In the genomic region with DNA sequence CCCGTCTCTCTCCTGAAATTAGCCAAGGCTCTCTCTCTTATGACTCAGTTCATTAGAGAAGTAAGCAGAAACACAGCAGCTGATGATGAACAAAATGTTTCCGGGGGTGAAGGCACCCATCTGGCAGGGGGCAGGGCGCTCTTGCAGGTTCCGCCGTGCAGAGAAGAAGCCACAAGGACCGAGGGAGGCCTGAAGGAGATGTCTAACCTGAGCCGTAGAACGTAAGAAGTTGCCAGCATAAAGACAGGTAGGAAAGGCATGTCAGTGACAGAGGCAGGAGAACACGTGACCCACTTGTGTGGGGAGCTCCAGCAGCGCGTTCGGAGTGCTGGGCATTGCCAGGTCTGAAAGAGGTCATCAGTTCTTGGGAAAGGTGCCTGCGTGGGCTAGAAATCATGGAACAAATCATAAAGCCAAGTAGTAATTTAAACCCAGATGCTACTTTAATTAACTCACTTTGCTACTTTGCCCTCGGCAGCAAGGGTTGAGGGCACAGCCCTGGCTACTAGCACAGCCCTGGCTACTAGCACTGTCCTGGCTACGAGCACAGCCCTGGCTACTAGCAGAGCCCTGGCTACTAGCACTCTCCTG, we compare ENCODE assay signal across 1 cellular context.
TF ChIP-seq lines count a peak whose summit lies in the region.

No MANE protein-coding gene starts in this region.

TF ChIP-seq in HepG2, 621 proteins besides CTCF, POLR2A, EP300 and RAD21 (continued from another document):
- TF ChIP-seq, protein P1, sequence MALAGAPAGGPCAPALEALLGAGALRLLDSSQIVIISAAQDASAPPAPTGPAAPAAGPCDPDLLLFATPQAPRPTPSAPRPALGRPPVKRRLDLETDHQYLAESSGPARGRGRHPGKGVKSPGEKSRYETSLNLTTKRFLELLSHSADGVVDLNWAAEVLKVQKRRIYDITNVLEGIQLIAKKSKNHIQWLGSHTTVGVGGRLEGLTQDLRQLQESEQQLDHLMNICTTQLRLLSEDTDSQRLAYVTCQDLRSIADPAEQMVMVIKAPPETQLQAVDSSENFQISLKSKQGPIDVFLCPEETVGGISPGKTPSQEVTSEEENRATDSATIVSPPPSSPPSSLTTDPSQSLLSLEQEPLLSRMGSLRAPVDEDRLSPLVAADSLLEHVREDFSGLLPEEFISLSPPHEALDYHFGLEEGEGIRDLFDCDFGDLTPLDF (CRISPR knock-in tag; IDR thresholded peaks at IDR 0.05) = no peak
- no peak for TF ChIP-seq BRCA1 (CRISPR knock-in tag; IDR thresholded peaks at IDR 0.05)
- no peak for TF ChIP-seq HDAC2 (CRISPR knock-in tag; IDR thresholded peaks at IDR 0.05)
- TF ChIP-seq, protein P2, sequence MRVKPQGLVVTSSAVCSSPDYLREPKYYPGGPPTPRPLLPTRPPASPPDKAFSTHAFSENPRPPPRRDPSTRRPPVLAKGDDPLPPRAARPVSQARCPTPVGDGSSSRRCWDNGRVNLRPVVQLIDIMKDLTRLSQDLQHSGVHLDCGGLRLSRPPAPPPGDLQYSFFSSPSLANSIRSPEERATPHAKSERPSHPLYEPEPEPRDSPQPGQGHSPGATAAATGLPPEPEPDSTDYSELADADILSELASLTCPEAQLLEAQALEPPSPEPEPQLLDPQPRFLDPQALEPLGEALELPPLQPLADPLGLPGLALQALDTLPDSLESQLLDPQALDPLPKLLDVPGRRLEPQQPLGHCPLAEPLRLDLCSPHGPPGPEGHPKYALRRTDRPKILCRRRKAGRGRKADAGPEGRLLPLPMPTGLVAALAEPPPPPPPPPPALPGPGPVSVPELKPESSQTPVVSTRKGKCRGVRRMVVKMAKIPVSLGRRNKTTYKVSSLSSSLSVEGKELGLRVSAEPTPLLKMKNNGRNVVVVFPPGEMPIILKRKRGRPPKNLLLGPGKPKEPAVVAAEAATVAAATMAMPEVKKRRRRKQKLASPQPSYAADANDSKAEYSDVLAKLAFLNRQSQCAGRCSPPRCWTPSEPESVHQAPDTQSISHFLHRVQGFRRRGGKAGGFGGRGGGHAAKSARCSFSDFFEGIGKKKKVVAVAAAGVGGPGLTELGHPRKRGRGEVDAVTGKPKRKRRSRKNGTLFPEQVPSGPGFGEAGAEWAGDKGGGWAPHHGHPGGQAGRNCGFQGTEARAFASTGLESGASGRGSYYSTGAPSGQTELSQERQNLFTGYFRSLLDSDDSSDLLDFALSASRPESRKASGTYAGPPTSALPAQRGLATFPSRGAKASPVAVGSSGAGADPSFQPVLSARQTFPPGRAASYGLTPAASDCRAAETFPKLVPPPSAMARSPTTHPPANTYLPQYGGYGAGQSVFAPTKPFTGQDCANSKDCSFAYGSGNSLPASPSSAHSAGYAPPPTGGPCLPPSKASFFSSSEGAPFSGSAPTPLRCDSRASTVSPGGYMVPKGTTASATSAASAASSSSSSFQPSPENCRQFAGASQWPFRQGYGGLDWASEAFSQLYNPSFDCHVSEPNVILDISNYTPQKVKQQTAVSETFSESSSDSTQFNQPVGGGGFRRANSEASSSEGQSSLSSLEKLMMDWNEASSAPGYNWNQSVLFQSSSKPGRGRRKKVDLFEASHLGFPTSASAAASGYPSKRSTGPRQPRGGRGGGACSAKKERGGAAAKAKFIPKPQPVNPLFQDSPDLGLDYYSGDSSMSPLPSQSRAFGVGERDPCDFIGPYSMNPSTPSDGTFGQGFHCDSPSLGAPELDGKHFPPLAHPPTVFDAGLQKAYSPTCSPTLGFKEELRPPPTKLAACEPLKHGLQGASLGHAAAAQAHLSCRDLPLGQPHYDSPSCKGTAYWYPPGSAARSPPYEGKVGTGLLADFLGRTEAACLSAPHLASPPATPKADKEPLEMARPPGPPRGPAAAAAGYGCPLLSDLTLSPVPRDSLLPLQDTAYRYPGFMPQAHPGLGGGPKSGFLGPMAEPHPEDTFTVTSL (CRISPR knock-in tag; IDR thresholded peaks at IDR 0.05; ENCODE audit: borderline replicate concordance) = no peak
- no peak for TF ChIP-seq ZNF572 (CRISPR knock-in tag; IDR thresholded peaks at IDR 0.05)
- no peak for TF ChIP-seq ZNF329 (CRISPR knock-in tag; IDR thresholded peaks at IDR 0.05; ENCODE audit: low read depth)
